25 cellular contexts compared by ENCODE assay signal in genomic region chr7:20328027-20328426, GRCh38. TPM values are rescaled to one million over a fixed set of nuclear protein-coding genes. Genes with fewer than 3 reads are reported as not detected.
"Had no signal": no experiment of that assay in that cellular context is flagged by ENCODE, and none has a peak within 500 bp of the region (broad histone marks: within the 10 kb centered on the region; RNA-seq: fewer than 3 reads in every experiment).

No MANE protein-coding gene starts in this region.

- H3K27ac ChIP-seq: SK-N-MC had no signal

- ATAC-seq: activated T-cell treated with anti-CD3 and anti-CD28 coated beads, Interleukin-2, amount 50 U/mL, for 4 hours; activated T-helper 17 cell treated with anti-CD3 and anti-CD28 coated beads, Interleukin-2, amount 50 U/mL, for 72 hours; K562; PC-3; T-cell had no signal

- H3K9me3 Mint-ChIP-seq: activated CD4-positive, alpha-beta memory T cell treated with anti-CD3 and anti-CD28 coated beads for 36 hours; activated CD4-positive, alpha-beta T cell treated with anti-CD3 and anti-CD28 coated beads, Interleukin-2, amount 10 ng/mL, durations not matched to agents 7 days and 5 days; activated naive CD4-positive, alpha-beta T cell treated with anti-CD3 and anti-CD28 coated beads, Interleukin-2, amount 10 ng/mL, durations not matched to agents 7 days and 5 days; activated naive CD8-positive, alpha-beta T cell treated with anti-CD3 and anti-CD28 coated beads for 36 hours; activated T-cell treated with anti-CD3 and anti-CD28 coated beads, Interleukin-2, amount 50 U/mL, for 4 hours; activated T-helper 17 cell treated with anti-CD3 and anti-CD28 coated beads, Interleukin-2, amount 50 U/mL, for 72 hours; T-cell had no signal

- H3K4me3 ChIP-seq: K562, SK-N-MC had no signal

- H3K27ac Mint-ChIP-seq: activated CD4-positive, alpha-beta memory T cell treated with anti-CD3 and anti-CD28 coated beads for 36 hours; activated CD4-positive, alpha-beta T cell treated with anti-CD3 and anti-CD28 coated beads, Interleukin-2, amount 10 ng/mL, durations not matched to agents 7 days and 5 days; activated naive CD4-positive, alpha-beta T cell treated with anti-CD3 and anti-CD28 coated beads, Interleukin-2, amount 10 ng/mL, durations not matched to agents 7 days and 5 days; activated naive CD8-positive, alpha-beta T cell treated with anti-CD3 and anti-CD28 coated beads for 36 hours; activated T-helper 17 cell treated with anti-CD3 and anti-CD28 coated beads, Interleukin-2, amount 50 U/mL, for 72 hours; T-cell had no signal

- DNase-seq: activated CD4-positive, alpha-beta memory T cell treated with anti-CD3 and anti-CD28 coated beads for 36 hours; activated CD4-positive, alpha-beta T cell treated with anti-CD3 and anti-CD28 coated beads, Interleukin-2, amount 10 ng/mL, durations not matched to agents 7 days and 5 days; activated CD4-positive, CD25-positive, alpha-beta regulatory T cell; activated CD8-positive, alpha-beta memory T cell treated with anti-CD3 and anti-CD28 coated beads for 24 hours; activated gamma-delta T cell; activated naive CD4-positive, alpha-beta T cell treated with anti-CD3 and anti-CD28 coated beads, Interleukin-2, amount 10 ng/mL, durations not matched to agents 7 days and 5 days; activated naive CD8-positive, alpha-beta T cell treated with anti-CD3 and anti-CD28 coated beads for 36 hours; activated T-cell treated with anti-CD3 and anti-CD28 coated beads, Interleukin-2, amount 50 U/mL, for 4 hours; anterior cingulate cortex; central memory CD4-positive, alpha-beta T cell; Kasumi-1; NCI-H1105; NCI-H1436; NCI-H1694 treated with DMSO at 0.1 percent for 48 hours; NCI-H2029 treated with DMSO at 0.1 percent for 48 hours; NCI-H510A treated with DMSO at 0.1 percent for 48 hours; NCI-H69; NK-92 treated with Interleukin-12 subunit alpha and Interleukin-12 subunit beta, amount 100 ng/mL, for 24 hours; PC-3; T-cell; T-helper 2 cell; T1000 had no signal

- H3K36me3 Mint-ChIP-seq: activated CD4-positive, alpha-beta memory T cell treated with anti-CD3 and anti-CD28 coated beads for 36 hours; activated naive CD4-positive, alpha-beta T cell treated with anti-CD3 and anti-CD28 coated beads, Interleukin-2, amount 10 ng/mL, durations not matched to agents 7 days and 5 days; activated naive CD8-positive, alpha-beta T cell treated with anti-CD3 and anti-CD28 coated beads for 36 hours; T-cell had no signal

- H3K4me3 Mint-ChIP-seq: activated CD4-positive, alpha-beta memory T cell treated with anti-CD3 and anti-CD28 coated beads for 36 hours; activated CD4-positive, alpha-beta T cell treated with anti-CD3 and anti-CD28 coated beads, Interleukin-2, amount 10 ng/mL, durations not matched to agents 7 days and 5 days; activated naive CD4-positive, alpha-beta T cell treated with anti-CD3 and anti-CD28 coated beads, Interleukin-2, amount 10 ng/mL, durations not matched to agents 7 days and 5 days; activated naive CD8-positive, alpha-beta T cell treated with anti-CD3 and anti-CD28 coated beads for 36 hours; activated T-cell treated with anti-CD3 and anti-CD28 coated beads, Interleukin-2, amount 50 U/mL, for 4 hours; activated T-helper 17 cell treated with anti-CD3 and anti-CD28 coated beads, Interleukin-2, amount 50 U/mL, for 72 hours; T-cell had no signal

RNA-seq across cellular contexts. Expression of gene ITGB8, which starts 2.7 kb away (rescaled TPM):
- total RNA-seq: activated CD4-positive, alpha-beta memory T cell treated with anti-CD3 and anti-CD28 coated beads for 36 hours; activated CD4-positive, alpha-beta T cell treated with anti-CD3 and anti-CD28 coated beads, Interleukin-2, amount 10 ng/mL, durations not matched to agents 7 days and 5 days; activated naive CD8-positive, alpha-beta T cell treated with anti-CD3 and anti-CD28 coated beads for 36 hours had no signal
